Comparison of ENCODE assay signal across 1 cellular context in the genomic region with DNA sequence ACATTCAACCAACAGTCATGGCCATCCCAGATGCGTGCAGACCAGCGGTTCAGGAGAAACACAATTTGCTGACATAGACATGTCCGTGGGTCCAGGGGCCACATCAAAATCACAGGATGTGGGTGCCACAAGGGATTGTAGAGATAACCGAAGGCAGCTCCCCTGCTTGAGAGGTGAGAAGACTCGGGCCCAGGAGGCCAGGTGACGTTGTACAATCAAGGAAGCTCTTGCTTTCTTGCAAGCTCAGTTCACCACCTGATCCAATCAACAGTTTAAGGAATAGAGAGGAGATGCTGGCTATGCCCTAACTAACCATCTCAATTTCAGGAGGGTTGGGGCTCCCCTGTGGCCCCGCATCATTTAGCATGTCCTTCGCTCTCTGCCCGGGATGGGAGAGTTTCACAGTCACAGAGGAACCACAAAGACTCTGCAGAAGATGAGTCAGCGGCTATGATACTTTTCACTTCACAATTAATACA.
TF ChIP-seq lines count a peak whose summit lies in the region.

No MANE protein-coding gene starts in this region.

TF ChIP-seq in GM12878, 131 proteins besides CTCF, POLR2A, EP300 and RAD21:
- no peak for TF ChIP-seq TCF3 (IDR thresholded peaks at IDR 0.05; ENCODE audit: borderline replicate concordance, insufficient read depth, low read depth, low read length)
- peak; percentile 32 for TF ChIP-seq RELA (IDR thresholded peaks at IDR 0.05; ENCODE audit: borderline replicate concordance, partially characterized antibody)
- TF ChIP-seq EED (IDR thresholded peaks at IDR 0.05; ENCODE audit: low read depth) = peak; percentile 92
- 0 out of 2 replicates have a peak, but pooled peaks have one; percentile 31 for TF ChIP-seq RAD51 (IDR thresholded peaks at IDR 0.05)
- TF ChIP-seq, protein P1, sequence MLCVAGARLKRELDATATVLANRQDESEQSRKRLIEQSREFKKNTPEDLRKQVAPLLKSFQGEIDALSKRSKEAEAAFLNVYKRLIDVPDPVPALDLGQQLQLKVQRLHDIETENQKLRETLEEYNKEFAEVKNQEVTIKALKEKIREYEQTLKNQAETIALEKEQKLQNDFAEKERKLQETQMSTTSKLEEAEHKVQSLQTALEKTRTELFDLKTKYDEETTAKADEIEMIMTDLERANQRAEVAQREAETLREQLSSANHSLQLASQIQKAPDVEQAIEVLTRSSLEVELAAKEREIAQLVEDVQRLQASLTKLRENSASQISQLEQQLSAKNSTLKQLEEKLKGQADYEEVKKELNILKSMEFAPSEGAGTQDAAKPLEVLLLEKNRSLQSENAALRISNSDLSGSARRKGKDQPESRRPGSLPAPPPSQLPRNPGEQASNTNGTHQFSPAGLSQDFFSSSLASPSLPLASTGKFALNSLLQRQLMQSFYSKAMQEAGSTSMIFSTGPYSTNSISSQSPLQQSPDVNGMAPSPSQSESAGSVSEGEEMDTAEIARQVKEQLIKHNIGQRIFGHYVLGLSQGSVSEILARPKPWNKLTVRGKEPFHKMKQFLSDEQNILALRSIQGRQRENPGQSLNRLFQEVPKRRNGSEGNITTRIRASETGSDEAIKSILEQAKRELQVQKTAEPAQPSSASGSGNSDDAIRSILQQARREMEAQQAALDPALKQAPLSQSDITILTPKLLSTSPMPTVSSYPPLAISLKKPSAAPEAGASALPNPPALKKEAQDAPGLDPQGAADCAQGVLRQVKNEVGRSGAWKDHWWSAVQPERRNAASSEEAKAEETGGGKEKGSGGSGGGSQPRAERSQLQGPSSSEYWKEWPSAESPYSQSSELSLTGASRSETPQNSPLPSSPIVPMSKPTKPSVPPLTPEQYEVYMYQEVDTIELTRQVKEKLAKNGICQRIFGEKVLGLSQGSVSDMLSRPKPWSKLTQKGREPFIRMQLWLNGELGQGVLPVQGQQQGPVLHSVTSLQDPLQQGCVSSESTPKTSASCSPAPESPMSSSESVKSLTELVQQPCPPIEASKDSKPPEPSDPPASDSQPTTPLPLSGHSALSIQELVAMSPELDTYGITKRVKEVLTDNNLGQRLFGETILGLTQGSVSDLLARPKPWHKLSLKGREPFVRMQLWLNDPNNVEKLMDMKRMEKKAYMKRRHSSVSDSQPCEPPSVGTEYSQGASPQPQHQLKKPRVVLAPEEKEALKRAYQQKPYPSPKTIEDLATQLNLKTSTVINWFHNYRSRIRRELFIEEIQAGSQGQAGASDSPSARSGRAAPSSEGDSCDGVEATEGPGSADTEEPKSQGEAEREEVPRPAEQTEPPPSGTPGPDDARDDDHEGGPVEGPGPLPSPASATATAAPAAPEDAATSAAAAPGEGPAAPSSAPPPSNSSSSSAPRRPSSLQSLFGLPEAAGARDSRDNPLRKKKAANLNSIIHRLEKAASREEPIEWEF (IDR thresholded peaks at IDR 0.05; ENCODE audit: insufficient replicate concordance, low read depth, low read length) = peak; percentile 68
- peak; percentile 22; the same call in 1 of the 2 replicates for TF ChIP-seq PAX5 (IDR thresholded peaks at IDR 0.05; ENCODE audit: borderline replicate concordance, low read depth, low read length)
- 0 out of 2 replicates have a peak, but pooled peaks have one; percentile 46 for TF ChIP-seq ZNF207 (IDR thresholded peaks at IDR 0.05; ENCODE audit: borderline replicate concordance)
- TF ChIP-seq PAX8 (IDR thresholded peaks at IDR 0.05) = no peak
- TF ChIP-seq GATAD2B (conservative IDR thresholded peaks at IDR 0.05; ENCODE audit: low read depth) = peak; percentile 73; the same call in 1 of the 2 replicates
- TF ChIP-seq, protein P2, sequence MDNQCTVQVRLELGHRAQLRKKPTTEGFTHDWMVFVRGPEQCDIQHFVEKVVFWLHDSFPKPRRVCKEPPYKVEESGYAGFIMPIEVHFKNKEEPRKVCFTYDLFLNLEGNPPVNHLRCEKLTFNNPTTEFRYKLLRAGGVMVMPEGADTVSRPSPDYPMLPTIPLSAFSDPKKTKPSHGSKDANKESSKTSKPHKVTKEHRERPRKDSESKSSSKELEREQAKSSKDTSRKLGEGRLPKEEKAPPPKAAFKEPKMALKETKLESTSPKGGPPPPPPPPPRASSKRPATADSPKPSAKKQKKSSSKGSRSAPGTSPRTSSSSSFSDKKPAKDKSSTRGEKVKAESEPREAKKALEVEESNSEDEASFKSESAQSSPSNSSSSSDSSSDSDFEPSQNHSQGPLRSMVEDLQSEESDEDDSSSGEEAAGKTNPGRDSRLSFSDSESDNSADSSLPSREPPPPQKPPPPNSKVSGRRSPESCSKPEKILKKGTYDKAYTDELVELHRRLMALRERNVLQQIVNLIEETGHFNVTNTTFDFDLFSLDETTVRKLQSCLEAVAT (IDR thresholded peaks at IDR 0.05) = peak; percentile 89
- peak; percentile 79 for TF ChIP-seq POLR2AphosphoS5 (IDR thresholded peaks at IDR 0.05; ENCODE audit: low read length)
- TF ChIP-seq JUNB (IDR thresholded peaks at IDR 0.05) = peak; percentile 66
- peak; percentile 91 for TF ChIP-seq MEF2B (IDR thresholded peaks at IDR 0.05; ENCODE audit: partially characterized antibody, poor library complexity, severe bottlenecking)
- peak in 1 of 2 experiments; percentile 47; a peak in 2 of 4 replicates for TF ChIP-seq BHLHE40 (IDR thresholded peaks at IDR 0.05; ENCODE audit: borderline replicate concordance in 1 of 2, low read depth in 2 of 2, low read length in 1 of 2)
- peak; percentile 47 for TF ChIP-seq TCF12 (IDR thresholded peaks at IDR 0.05; ENCODE audit: low read depth, low read length)
- no peak; the same call in 2 of the 3 replicates for TF ChIP-seq POU2F2 (IDR thresholded peaks at IDR 0.05; ENCODE audit: borderline replicate concordance, low read depth, low read length)
- TF ChIP-seq, protein P3, sequence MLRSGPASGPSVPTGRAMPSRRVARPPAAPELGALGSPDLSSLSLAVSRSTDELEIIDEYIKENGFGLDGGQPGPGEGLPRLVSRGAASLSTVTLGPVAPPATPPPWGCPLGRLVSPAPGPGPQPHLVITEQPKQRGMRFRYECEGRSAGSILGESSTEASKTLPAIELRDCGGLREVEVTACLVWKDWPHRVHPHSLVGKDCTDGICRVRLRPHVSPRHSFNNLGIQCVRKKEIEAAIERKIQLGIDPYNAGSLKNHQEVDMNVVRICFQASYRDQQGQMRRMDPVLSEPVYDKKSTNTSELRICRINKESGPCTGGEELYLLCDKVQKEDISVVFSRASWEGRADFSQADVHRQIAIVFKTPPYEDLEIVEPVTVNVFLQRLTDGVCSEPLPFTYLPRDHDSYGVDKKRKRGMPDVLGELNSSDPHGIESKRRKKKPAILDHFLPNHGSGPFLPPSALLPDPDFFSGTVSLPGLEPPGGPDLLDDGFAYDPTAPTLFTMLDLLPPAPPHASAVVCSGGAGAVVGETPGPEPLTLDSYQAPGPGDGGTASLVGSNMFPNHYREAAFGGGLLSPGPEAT (IDR thresholded peaks at IDR 0.05; ENCODE audit: low read depth) = peak; percentile 81
- TF ChIP-seq, protein P4, sequence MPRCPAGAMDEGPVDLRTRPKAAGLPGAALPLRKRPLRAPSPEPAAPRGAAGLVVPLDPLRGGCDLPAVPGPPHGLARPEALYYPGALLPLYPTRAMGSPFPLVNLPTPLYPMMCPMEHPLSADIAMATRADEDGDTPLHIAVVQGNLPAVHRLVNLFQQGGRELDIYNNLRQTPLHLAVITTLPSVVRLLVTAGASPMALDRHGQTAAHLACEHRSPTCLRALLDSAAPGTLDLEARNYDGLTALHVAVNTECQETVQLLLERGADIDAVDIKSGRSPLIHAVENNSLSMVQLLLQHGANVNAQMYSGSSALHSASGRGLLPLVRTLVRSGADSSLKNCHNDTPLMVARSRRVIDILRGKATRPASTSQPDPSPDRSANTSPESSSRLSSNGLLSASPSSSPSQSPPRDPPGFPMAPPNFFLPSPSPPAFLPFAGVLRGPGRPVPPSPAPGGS (IDR thresholded peaks at IDR 0.05; ENCODE audit: borderline replicate concordance, insufficient read depth, low read depth, low read length, poor library complexity, severe bottlenecking) = peak; percentile 81
- TF ChIP-seq IKZF2 (IDR thresholded peaks at IDR 0.05) = peak; percentile 86 to 88
- no peak for TF ChIP-seq KAT2A (conservative IDR thresholded peaks at IDR 0.05; ENCODE audit: control insufficient read depth, low read depth, low read length)
- peak; percentile 82; the same call in 1 of the 2 replicates for TF ChIP-seq NBN (IDR thresholded peaks at IDR 0.05)
- peak; percentile 49 for TF ChIP-seq SMAD1 (IDR thresholded peaks at IDR 0.05; ENCODE audit: low read depth, partially characterized antibody)
- TF ChIP-seq, protein P5, sequence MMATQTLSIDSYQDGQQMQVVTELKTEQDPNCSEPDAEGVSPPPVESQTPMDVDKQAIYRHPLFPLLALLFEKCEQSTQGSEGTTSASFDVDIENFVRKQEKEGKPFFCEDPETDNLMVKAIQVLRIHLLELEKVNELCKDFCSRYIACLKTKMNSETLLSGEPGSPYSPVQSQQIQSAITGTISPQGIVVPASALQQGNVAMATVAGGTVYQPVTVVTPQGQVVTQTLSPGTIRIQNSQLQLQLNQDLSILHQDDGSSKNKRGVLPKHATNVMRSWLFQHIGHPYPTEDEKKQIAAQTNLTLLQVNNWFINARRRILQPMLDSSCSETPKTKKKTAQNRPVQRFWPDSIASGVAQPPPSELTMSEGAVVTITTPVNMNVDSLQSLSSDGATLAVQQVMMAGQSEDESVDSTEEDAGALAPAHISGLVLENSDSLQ (IDR thresholded peaks at IDR 0.05) = peak; percentile 9; the same call in 1 of the 2 replicates
- TF ChIP-seq JUND (IDR thresholded peaks at IDR 0.05; ENCODE audit: low read depth, low read length) = 0 out of 2 replicates have a peak, but pooled peaks have one; percentile 43
- TF ChIP-seq SUPT20H (IDR thresholded peaks at IDR 0.05; ENCODE audit: borderline replicate concordance, control insufficient read depth, low read depth, low read length) = no peak
- TF ChIP-seq MTA2 (IDR thresholded peaks at IDR 0.05; ENCODE audit: low read depth) = peak; percentile 65; the same call in 1 of the 2 replicates
- TF ChIP-seq RCOR1 (conservative IDR thresholded peaks at IDR 0.05; ENCODE audit: low read depth, low read length) = 0 out of 2 replicates have a peak, but pooled peaks have one; percentile 71
- peak; percentile 24; the same call in 1 of the 2 replicates for TF ChIP-seq MXI1 (IDR thresholded peaks at IDR 0.05; ENCODE audit: low read depth, low read length)
- TF ChIP-seq IKZF1 (conservative IDR thresholded peaks at IDR 0.05) = peak; percentile 80
- peak; percentile 23; the same call in 1 of the 2 replicates for TF ChIP-seq TCF7 (IDR thresholded peaks at IDR 0.05; ENCODE audit: borderline replicate concordance)
- peak; percentile 73; the same call in 1 of the 2 replicates for TF ChIP-seq DPF2 (IDR thresholded peaks at IDR 0.05)
- TF ChIP-seq, protein P6, sequence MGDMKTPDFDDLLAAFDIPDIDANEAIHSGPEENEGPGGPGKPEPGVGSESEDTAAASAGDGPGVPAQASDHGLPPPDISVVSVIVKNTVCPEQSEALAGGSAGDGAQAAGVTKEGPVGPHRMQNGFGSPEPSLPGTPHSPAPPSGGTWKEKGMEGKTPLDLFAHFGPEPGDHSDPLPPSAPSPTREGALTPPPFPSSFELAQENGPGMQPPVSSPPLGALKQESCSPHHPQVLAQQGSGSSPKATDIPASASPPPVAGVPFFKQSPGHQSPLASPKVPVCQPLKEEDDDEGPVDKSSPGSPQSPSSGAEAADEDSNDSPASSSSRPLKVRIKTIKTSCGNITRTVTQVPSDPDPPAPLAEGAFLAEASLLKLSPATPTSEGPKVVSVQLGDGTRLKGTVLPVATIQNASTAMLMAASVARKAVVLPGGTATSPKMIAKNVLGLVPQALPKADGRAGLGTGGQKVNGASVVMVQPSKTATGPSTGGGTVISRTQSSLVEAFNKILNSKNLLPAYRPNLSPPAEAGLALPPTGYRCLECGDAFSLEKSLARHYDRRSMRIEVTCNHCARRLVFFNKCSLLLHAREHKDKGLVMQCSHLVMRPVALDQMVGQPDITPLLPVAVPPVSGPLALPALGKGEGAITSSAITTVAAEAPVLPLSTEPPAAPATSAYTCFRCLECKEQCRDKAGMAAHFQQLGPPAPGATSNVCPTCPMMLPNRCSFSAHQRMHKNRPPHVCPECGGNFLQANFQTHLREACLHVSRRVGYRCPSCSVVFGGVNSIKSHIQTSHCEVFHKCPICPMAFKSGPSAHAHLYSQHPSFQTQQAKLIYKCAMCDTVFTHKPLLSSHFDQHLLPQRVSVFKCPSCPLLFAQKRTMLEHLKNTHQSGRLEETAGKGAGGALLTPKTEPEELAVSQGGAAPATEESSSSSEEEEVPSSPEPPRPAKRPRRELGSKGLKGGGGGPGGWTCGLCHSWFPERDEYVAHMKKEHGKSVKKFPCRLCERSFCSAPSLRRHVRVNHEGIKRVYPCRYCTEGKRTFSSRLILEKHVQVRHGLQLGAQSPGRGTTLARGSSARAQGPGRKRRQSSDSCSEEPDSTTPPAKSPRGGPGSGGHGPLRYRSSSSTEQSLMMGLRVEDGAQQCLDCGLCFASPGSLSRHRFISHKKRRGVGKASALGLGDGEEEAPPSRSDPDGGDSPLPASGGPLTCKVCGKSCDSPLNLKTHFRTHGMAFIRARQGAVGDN (IDR thresholded peaks at IDR 0.05) = peak; percentile 79
- peak; percentile 82 for TF ChIP-seq ATF7 (IDR thresholded peaks at IDR 0.05; ENCODE audit: low read depth)
- TF ChIP-seq, protein P7, sequence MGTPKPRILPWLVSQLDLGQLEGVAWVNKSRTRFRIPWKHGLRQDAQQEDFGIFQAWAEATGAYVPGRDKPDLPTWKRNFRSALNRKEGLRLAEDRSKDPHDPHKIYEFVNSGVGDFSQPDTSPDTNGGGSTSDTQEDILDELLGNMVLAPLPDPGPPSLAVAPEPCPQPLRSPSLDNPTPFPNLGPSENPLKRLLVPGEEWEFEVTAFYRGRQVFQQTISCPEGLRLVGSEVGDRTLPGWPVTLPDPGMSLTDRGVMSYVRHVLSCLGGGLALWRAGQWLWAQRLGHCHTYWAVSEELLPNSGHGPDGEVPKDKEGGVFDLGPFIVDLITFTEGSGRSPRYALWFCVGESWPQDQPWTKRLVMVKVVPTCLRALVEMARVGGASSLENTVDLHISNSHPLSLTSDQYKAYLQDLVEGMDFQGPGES (IDR thresholded peaks at IDR 0.05) = no peak
- TF ChIP-seq, protein P8, sequence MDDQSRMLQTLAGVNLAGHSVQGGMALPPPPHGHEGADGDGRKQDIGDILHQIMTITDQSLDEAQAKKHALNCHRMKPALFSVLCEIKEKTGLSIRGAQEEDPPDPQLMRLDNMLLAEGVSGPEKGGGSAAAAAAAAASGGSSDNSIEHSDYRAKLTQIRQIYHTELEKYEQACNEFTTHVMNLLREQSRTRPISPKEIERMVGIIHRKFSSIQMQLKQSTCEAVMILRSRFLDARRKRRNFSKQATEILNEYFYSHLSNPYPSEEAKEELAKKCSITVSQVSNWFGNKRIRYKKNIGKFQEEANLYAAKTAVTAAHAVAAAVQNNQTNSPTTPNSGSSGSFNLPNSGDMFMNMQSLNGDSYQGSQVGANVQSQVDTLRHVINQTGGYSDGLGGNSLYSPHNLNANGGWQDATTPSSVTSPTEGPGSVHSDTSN (IDR thresholded peaks at IDR 0.05; ENCODE audit: insufficient replicate concordance, low read depth, low read length) = no peak
- TF ChIP-seq HDAC6 (IDR thresholded peaks at IDR 0.05; ENCODE audit: unreplicated experiment) = no peak
- peak in 1 of 2 experiments; percentile 26; a peak in 1 of 4 replicates for TF ChIP-seq ETV6 (conservative IDR thresholded peaks at IDR 0.05 in 1 of 2, IDR thresholded peaks at IDR 0.05 in 1 of 2; ENCODE audit: borderline replicate concordance in 1 of 2, low read depth in 1 of 2)
- peak; percentile 62 for TF ChIP-seq CREM (IDR thresholded peaks at IDR 0.05; ENCODE audit: low read depth)
- TF ChIP-seq KLF5 (IDR thresholded peaks at IDR 0.05; ENCODE audit: partially characterized antibody) = peak; percentile 67
- TF ChIP-seq SMC3 (IDR thresholded peaks at IDR 0.05; ENCODE audit: borderline replicate concordance, low read length) = peak; percentile 36; the same call in 1 of the 2 replicates
